Comparison of ENCODE assay signal across 1 cellular context in the genomic region with DNA sequence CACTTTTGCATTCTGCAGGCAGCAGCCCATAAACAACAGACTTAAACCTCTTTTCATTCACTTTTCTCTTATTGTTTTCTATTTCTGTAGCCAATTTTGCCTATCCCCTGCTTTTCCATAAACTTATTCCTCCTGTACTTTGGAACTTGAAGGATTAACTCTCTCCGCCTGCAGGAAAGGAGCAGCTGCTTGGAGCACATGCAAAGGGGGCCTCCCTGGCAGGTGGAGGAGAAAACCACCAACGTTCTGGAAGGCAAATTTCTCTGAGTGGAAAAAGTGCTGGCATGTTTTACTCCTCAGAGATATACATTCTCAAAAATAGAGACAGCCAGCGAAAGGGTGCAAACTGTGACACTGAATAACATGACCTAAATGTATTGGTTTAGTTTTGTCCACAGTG.
TF ChIP-seq lines count a peak whose summit lies in the region.

No MANE protein-coding gene starts in this region.

TF ChIP-seq in K562, 482 proteins besides CTCF, POLR2A, EP300 and RAD21 (continued from another document):
- TF ChIP-seq, protein P1, sequence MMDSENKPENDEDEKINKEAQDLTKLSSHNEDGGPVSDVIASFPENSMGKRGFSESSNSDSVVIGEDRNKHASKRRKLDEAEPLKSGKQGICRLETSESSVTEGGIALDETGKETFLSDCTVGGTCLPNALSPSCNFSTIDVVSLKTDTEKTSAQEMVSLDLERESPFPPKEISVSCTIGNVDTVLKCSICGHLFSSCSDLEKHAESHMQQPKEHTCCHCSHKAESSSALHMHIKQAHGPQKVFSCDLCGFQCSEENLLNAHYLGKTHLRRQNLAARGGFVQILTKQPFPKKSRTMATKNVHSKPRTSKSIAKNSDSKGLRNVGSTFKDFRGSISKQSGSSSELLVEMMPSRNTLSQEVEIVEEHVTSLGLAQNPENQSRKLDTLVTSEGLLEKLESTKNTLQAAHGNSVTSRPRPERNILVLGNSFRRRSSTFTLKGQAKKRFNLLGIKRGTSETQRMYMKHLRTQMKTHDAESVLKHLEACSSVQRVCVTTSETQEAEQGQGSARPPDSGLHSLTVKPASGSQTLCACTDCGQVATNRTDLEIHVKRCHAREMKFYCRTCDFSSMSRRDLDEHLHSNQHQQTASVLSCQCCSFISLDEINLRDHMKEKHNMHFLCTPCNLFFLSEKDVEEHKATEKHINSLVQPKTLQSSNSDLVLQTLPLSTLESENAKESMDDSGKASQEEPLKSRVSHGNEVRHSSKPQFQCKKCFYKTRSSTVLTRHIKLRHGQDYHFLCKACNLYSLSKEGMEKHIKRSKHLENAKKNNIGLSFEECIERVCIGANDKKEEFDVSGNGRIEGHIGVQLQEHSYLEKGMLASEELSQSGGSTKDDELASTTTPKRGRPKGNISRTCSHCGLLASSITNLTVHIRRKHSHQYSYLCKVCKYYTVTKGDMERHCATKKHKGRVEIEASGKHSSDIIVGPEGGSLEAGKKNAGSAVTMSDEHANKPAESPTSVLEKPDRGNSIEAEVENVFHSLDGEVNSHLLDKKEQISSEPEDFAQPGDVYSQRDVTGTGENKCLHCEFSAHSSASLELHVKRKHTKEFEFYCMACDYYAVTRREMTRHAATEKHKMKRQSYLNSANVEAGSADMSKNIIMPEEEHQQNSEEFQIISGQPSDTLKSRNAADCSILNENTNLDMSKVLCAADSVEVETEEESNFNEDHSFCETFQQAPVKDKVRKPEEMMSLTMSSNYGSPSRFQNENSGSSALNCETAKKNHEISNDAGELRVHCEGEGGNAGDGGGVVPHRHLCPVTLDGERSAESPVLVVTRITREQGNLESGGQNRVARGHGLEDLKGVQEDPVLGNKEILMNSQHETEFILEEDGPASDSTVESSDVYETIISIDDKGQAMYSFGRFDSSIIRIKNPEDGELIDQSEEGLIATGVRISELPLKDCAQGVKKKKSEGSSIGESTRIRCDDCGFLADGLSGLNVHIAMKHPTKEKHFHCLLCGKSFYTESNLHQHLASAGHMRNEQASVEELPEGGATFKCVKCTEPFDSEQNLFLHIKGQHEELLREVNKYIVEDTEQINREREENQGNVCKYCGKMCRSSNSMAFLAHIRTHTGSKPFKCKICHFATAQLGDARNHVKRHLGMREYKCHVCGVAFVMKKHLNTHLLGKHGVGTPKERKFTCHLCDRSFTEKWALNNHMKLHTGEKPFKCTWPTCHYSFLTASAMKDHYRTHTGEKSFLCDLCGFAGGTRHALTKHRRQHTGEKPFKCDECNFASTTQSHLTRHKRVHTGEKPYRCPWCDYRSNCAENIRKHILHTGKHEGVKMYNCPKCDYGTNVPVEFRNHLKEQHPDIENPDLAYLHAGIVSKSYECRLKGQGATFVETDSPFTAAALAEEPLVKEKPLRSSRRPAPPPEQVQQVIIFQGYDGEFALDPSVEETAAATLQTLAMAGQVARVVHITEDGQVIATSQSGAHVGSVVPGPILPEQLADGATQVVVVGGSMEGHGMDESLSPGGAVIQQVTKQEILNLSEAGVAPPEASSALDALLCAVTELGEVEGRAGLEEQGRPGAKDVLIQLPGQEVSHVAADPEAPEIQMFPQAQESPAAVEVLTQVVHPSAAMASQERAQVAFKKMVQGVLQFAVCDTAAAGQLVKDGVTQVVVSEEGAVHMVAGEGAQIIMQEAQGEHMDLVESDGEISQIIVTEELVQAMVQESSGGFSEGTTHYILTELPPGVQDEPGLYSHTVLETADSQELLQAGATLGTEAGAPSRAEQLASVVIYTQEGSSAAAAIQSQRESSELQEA (IDR thresholded peaks at IDR 0.05; ENCODE audit: low read depth): no peak
- TF ChIP-seq ZFPM2 (CRISPR knock-in tag; IDR thresholded peaks at IDR 0.05): no peak
- TF ChIP-seq, protein P2, sequence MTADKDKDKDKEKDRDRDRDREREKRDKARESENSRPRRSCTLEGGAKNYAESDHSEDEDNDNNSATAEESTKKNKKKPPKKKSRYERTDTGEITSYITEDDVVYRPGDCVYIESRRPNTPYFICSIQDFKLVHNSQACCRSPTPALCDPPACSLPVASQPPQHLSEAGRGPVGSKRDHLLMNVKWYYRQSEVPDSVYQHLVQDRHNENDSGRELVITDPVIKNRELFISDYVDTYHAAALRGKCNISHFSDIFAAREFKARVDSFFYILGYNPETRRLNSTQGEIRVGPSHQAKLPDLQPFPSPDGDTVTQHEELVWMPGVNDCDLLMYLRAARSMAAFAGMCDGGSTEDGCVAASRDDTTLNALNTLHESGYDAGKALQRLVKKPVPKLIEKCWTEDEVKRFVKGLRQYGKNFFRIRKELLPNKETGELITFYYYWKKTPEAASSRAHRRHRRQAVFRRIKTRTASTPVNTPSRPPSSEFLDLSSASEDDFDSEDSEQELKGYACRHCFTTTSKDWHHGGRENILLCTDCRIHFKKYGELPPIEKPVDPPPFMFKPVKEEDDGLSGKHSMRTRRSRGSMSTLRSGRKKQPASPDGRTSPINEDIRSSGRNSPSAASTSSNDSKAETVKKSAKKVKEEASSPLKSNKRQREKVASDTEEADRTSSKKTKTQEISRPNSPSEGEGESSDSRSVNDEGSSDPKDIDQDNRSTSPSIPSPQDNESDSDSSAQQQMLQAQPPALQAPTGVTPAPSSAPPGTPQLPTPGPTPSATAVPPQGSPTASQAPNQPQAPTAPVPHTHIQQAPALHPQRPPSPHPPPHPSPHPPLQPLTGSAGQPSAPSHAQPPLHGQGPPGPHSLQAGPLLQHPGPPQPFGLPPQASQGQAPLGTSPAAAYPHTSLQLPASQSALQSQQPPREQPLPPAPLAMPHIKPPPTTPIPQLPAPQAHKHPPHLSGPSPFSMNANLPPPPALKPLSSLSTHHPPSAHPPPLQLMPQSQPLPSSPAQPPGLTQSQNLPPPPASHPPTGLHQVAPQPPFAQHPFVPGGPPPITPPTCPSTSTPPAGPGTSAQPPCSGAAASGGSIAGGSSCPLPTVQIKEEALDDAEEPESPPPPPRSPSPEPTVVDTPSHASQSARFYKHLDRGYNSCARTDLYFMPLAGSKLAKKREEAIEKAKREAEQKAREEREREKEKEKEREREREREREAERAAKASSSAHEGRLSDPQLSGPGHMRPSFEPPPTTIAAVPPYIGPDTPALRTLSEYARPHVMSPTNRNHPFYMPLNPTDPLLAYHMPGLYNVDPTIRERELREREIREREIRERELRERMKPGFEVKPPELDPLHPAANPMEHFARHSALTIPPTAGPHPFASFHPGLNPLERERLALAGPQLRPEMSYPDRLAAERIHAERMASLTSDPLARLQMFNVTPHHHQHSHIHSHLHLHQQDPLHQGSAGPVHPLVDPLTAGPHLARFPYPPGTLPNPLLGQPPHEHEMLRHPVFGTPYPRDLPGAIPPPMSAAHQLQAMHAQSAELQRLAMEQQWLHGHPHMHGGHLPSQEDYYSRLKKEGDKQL (CRISPR knock-in tag; IDR thresholded peaks at IDR 0.05; ENCODE audit: borderline replicate concordance): no peak
- TF ChIP-seq, protein P3, sequence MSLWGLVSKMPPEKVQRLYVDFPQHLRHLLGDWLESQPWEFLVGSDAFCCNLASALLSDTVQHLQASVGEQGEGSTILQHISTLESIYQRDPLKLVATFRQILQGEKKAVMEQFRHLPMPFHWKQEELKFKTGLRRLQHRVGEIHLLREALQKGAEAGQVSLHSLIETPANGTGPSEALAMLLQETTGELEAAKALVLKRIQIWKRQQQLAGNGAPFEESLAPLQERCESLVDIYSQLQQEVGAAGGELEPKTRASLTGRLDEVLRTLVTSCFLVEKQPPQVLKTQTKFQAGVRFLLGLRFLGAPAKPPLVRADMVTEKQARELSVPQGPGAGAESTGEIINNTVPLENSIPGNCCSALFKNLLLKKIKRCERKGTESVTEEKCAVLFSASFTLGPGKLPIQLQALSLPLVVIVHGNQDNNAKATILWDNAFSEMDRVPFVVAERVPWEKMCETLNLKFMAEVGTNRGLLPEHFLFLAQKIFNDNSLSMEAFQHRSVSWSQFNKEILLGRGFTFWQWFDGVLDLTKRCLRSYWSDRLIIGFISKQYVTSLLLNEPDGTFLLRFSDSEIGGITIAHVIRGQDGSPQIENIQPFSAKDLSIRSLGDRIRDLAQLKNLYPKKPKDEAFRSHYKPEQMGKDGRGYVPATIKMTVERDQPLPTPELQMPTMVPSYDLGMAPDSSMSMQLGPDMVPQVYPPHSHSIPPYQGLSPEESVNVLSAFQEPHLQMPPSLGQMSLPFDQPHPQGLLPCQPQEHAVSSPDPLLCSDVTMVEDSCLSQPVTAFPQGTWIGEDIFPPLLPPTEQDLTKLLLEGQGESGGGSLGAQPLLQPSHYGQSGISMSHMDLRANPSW (CRISPR knock-in tag; IDR thresholded peaks at IDR 0.05): no peak
- TF ChIP-seq, protein P4, sequence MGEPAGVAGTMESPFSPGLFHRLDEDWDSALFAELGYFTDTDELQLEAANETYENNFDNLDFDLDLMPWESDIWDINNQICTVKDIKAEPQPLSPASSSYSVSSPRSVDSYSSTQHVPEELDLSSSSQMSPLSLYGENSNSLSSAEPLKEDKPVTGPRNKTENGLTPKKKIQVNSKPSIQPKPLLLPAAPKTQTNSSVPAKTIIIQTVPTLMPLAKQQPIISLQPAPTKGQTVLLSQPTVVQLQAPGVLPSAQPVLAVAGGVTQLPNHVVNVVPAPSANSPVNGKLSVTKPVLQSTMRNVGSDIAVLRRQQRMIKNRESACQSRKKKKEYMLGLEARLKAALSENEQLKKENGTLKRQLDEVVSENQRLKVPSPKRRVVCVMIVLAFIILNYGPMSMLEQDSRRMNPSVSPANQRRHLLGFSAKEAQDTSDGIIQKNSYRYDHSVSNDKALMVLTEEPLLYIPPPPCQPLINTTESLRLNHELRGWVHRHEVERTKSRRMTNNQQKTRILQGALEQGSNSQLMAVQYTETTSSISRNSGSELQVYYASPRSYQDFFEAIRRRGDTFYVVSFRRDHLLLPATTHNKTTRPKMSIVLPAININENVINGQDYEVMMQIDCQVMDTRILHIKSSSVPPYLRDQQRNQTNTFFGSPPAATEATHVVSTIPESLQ (CRISPR knock-in tag; IDR thresholded peaks at IDR 0.05): no peak
- TF ChIP-seq PHB (CRISPR knock-in tag; IDR thresholded peaks at IDR 0.05): no peak
- no peak for TF ChIP-seq ZFX (CRISPR knock-in tag; IDR thresholded peaks at IDR 0.05)
- TF ChIP-seq, protein P5, sequence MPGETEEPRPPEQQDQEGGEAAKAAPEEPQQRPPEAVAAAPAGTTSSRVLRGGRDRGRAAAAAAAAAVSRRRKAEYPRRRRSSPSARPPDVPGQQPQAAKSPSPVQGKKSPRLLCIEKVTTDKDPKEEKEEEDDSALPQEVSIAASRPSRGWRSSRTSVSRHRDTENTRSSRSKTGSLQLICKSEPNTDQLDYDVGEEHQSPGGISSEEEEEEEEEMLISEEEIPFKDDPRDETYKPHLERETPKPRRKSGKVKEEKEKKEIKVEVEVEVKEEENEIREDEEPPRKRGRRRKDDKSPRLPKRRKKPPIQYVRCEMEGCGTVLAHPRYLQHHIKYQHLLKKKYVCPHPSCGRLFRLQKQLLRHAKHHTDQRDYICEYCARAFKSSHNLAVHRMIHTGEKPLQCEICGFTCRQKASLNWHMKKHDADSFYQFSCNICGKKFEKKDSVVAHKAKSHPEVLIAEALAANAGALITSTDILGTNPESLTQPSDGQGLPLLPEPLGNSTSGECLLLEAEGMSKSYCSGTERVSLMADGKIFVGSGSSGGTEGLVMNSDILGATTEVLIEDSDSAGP (CRISPR knock-in tag; IDR thresholded peaks at IDR 0.05): no peak
